Comparison of ENCODE assay signal across 12 cellular contexts in the genomic region with DNA sequence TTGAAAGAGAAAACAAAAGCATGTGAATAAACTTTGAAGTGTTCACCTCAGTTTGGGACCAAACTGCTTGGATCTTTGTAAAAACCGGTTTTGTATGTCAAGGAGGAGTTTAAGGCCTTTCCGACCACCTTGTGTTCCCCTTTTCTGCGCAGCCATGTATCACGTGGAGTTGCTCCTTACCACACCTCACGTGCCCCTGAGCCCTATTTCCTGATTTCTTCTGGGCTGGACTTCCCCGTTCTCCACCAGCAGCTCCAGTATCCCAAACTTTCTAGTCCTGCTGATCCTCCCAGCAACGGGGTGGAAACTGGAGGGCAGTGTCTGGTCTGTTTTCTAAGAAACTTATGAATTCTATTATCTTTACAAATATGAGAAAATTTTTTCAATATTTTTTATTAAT. TPM values are rescaled to one million over a fixed set of nuclear protein-coding genes. Genes with fewer than 3 reads are reported as not detected.
DNase-seq lines count a peak whose midpoint lies in the region; FAIRE-seq and TF ChIP-seq lines count a peak whose summit lies in the region.
"Had no signal": no experiment of that assay in that cellular context is flagged by ENCODE, and none has a peak within 500 bp of the region (broad histone marks: within the 10 kb centered on the region; RNA-seq: fewer than 3 reads in every experiment).

No MANE protein-coding gene starts in this region.

- POLR2A ChIA-PET in activated CD4-positive, alpha-beta memory T cell treated with anti-CD3 and anti-CD28 coated beads, Interleukin-2, amount 10 ng/mL, durations not matched to agents 7 days and 5 days (lab: Charles Lee) = interaction anchor here (1.7 to 4.4 kb wide), 2 partner anchors 18 to 81 kb away, joined by 4 to 32 read pairs; partner anchors contain the start of gene EVA1B

- no peak for FAIRE-seq in GM19239 (lab: Jason Lieb, UNC)

- intact Hi-C loops in Calu3 (cut with micrococcal nuclease; ENCODE audit: unreplicated experiment) = no loop called here

- H3K4me3 Mint-ChIP-seq in Calu3 (ENCODE audit: low read depth, unreplicated experiment) = no peak overlapping the region
- no peak overlapping the region for H3K4me3 Mint-ChIP-seq in activated CD4-positive, alpha-beta memory T cell treated with anti-CD3 and anti-CD28 coated beads, Interleukin-2, amount 10 ng/mL, durations not matched to agents 7 days and 5 days
- H3K4me3 Mint-ChIP-seq in neural crest cell = peak overlapping the region; percentile 67
- H3K4me3 Mint-ChIP-seq: WTC11 had no signal

- no peak for DNase-seq in Calu3
- peak; percentile 79 for DNase-seq in KBM-7
- DNase-seq in activated CD4-positive, alpha-beta memory T cell treated with anti-CD3 and anti-CD28 coated beads, Interleukin-2, amount 10 ng/mL, durations not matched to agents 7 days and 5 days = peak; percentile 9
- DNase-seq in neural crest cell (ENCODE audit: low read depth, low spot score) = no peak
- no peak for DNase-seq in effector CD8-positive, alpha-beta T cell (lab: John Stamatoyannopoulos, UW)
- DNase-seq in iPS-NIHi11 (ENCODE audit: low spot score) = no peak
- DNase-seq in GM19239 (ENCODE audit: insufficient read length, low spot score) = no peak
- DNase-seq: head of caudate nucleus, kidney glomerular epithelial cell, MG63, NCI-H748 treated with DMSO at 0.1 percent for 48 hours had no signal

- TF ChIP-seq CTCF in Calu3 (IDR thresholded peaks at IDR 0.05; ENCODE audit: unreplicated experiment) = no peak
- TF ChIP-seq CTCF in neural crest cell (conservative IDR thresholded peaks at IDR 0.05) = no peak

- H3K36me3 Mint-ChIP-seq in Calu3 (ENCODE audit: insufficient read depth, unreplicated experiment) (peaks cover 85% of the 10 kb centered on the region), neural crest cell (ENCODE audit: low read depth) (peaks cover 22% of the 10 kb centered on the region)
- H3K36me3 Mint-ChIP-seq in activated CD4-positive, alpha-beta memory T cell treated with anti-CD3 and anti-CD28 coated beads, Interleukin-2, amount 10 ng/mL, durations not matched to agents 7 days and 5 days (ENCODE audit: low read depth) = peaks cover 63% of the 10 kb centered on the region

- CTCF ChIA-PET in Calu3 (lab: Charles Lee) = interaction anchor here (0.7 kb wide), 1 partner anchor 116 kb away, joined by 3 read pairs; no protein-coding TSS in a partner anchor
- CTCF ChIA-PET in activated CD4-positive, alpha-beta memory T cell treated with anti-CD3 and anti-CD28 coated beads, Interleukin-2, amount 10 ng/mL, durations not matched to agents 7 days and 5 days (lab: Charles Lee) = interaction anchor here (0.7 kb wide), 2 partner anchors 58 to 729 kb away, joined by 3 to 5 read pairs; no protein-coding TSS in a partner anchor

- H3K27ac Mint-ChIP-seq in Calu3 (ENCODE audit: unreplicated experiment) = no peak overlapping the region
- no peak overlapping the region for H3K27ac Mint-ChIP-seq in activated CD4-positive, alpha-beta memory T cell treated with anti-CD3 and anti-CD28 coated beads, Interleukin-2, amount 10 ng/mL, durations not matched to agents 7 days and 5 days
- no peak overlapping the region for H3K27ac Mint-ChIP-seq in neural crest cell (ENCODE audit: unreplicated experiment)

- no peaks in the 10 kb centered on the region for H3K27me3 Mint-ChIP-seq in Calu3 (ENCODE audit: unreplicated experiment)
- no peaks in the 10 kb centered on the region for H3K27me3 Mint-ChIP-seq in activated CD4-positive, alpha-beta memory T cell treated with anti-CD3 and anti-CD28 coated beads, Interleukin-2, amount 10 ng/mL, durations not matched to agents 7 days and 5 days
- peaks cover 3% of the 10 kb centered on the region for H3K27me3 Mint-ChIP-seq in neural crest cell (ENCODE audit: low read depth)

- TSS peak; percentile 65 for BruUV-seq in Calu3 (replicated peaks; lab: Mats Ljungman, UMichigan)

- no peaks in the 10 kb centered on the region for H3K9me3 Mint-ChIP-seq in Calu3 (ENCODE audit: low read depth, unreplicated experiment)
- no peaks in the 10 kb centered on the region for H3K9me3 Mint-ChIP-seq in activated CD4-positive, alpha-beta memory T cell treated with anti-CD3 and anti-CD28 coated beads, Interleukin-2, amount 10 ng/mL, durations not matched to agents 7 days and 5 days
- no peaks in the 10 kb centered on the region for H3K9me3 Mint-ChIP-seq in neural crest cell
- H3K9me3 Mint-ChIP-seq: WTC11 had no signal

- H3K4me1 Mint-ChIP-seq in Calu3 (ENCODE audit: low read depth, unreplicated experiment) (peaks cover 19% of the 10 kb centered on the region), neural crest cell (peaks cover 23% of the 10 kb centered on the region)
- H3K4me1 Mint-ChIP-seq in activated CD4-positive, alpha-beta memory T cell treated with anti-CD3 and anti-CD28 coated beads, Interleukin-2, amount 10 ng/mL, durations not matched to agents 7 days and 5 days = peaks cover 46% of the 10 kb centered on the region

- in situ Hi-C loops in KBM-7 (cut with MboI; ENCODE audit: low pct_unique_long_range_greater_than_20kb, low sequenced_read_pairs) = no loop called here

RNA-seq across cellular contexts. Expression of gene SH3D21, which starts 1.6 kb away (rescaled TPM):
- total RNA-seq in Calu3 (2022) (12.1 and 13.2 TPM in 2 replicates), neural crest cell (5.4 and 5.9 TPM in 2 replicates)
- total RNA-seq in activated CD4-positive, alpha-beta memory T cell treated with anti-CD3 and anti-CD28 coated beads, Interleukin-2, amount 10 ng/mL, durations not matched to agents 7 days and 5 days = 10 to 100 TPM; 18.9 to 19.3 TPM

RNA-seq across cellular contexts. Expression of gene EVA1B, which starts 18.9 kb away (rescaled TPM):
- total RNA-seq in Calu3 (2022) (10.1 and 11.2 TPM in 2 replicates), neural crest cell (24.8 and 28.5 TPM in 2 replicates)
- 10 to 100 TPM; 25.5 to 28.7 TPM for total RNA-seq in activated CD4-positive, alpha-beta memory T cell treated with anti-CD3 and anti-CD28 coated beads, Interleukin-2, amount 10 ng/mL, durations not matched to agents 7 days and 5 days

Comparison
In these comparisons a context has a peak if more than half of its experiments do, and no peak if none do; other contexts are left out.
1. DNase-seq: peak in KBM-7 (single experiment) and activated CD4-positive, alpha-beta memory T cell treated with anti-CD3 and anti-CD28 coated beads, Interleukin-2, amount 10 ng/mL, durations not matched to agents 7 days and 5 days (single experiment); none in Calu3 (single experiment), neural crest cell (single experiment), effector CD8-positive, alpha-beta T cell (single experiment), iPS-NIHi11 (single experiment) and GM19239 (single experiment).